1 cellular context compared by ENCODE assay signal in the genomic region with DNA sequence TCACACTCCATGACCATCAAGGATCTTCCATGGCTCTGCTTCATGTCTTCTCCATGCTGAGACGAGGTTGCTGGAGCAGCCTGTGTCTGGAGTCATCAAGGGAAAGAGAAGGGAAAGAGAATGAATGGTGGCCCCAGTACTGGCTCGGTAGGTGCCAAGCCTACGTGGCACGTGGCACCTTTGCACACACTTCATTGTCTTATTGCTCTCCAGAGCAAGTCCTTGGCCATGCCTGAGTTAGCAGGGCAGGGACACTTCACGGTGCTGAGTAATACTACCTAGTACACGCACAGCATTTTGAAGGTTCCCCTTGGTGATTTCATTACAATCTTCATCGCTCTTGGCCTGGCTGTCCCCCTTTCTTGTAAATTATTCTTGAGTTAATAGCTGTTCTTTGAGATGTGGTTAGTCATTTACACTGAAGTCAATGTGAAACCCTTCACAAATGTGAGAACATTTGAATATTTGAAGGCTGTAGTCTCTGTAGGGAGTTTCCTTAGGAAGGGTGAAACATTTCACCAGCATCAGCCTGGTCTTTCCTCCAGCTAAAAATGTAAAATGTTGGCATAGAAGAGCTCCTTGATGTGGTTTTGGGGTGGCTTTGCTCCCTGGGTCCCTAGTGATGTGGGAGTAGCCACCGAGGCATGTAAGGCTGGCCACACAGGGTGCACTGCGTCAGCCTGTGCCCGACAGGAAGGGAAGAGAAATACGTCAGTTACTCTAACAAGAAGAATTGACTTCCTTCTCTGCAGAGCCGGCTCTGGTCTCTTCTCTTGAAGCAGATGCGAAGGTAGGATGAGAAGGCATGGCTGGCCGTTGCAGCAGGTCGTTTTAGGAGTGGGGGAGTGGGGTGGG.
TF ChIP-seq lines count a peak whose summit lies in the region.

A gene with protein sequence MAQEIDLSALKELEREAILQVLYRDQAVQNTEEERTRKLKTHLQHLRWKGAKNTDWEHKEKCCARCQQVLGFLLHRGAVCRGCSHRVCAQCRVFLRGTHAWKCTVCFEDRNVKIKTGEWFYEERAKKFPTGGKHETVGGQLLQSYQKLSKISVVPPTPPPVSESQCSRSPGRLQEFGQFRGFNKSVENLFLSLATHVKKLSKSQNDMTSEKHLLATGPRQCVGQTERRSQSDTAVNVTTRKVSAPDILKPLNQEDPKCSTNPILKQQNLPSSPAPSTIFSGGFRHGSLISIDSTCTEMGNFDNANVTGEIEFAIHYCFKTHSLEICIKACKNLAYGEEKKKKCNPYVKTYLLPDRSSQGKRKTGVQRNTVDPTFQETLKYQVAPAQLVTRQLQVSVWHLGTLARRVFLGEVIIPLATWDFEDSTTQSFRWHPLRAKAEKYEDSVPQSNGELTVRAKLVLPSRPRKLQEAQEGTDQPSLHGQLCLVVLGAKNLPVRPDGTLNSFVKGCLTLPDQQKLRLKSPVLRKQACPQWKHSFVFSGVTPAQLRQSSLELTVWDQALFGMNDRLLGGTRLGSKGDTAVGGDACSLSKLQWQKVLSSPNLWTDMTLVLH (plus strand): TSS at position 766 of the 855 bp plus-strand sequence. CDS start 13,215 bp downstream, outside the sequence.

TF ChIP-seq in GM12878, 131 proteins besides CTCF, POLR2A, EP300 and RAD21 (continues in another document):
- TF ChIP-seq, protein P1, sequence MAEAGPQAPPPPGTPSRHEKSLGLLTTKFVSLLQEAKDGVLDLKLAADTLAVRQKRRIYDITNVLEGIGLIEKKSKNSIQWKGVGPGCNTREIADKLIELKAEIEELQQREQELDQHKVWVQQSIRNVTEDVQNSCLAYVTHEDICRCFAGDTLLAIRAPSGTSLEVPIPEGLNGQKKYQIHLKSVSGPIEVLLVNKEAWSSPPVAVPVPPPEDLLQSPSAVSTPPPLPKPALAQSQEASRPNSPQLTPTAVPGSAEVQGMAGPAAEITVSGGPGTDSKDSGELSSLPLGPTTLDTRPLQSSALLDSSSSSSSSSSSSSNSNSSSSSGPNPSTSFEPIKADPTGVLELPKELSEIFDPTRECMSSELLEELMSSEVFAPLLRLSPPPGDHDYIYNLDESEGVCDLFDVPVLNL (IDR thresholded peaks at IDR 0.05; ENCODE audit: low read depth, low read length), result no peak
- peak; percentile 90; the same call in 1 of the 2 replicates for TF ChIP-seq ATF2 (IDR thresholded peaks at IDR 0.05; ENCODE audit: low read length)
- TF ChIP-seq MTA3 (IDR thresholded peaks at IDR 0.05; ENCODE audit: borderline replicate concordance, low read length), result peak; percentile 82
- no peak for TF ChIP-seq HCFC1 (IDR thresholded peaks at IDR 0.05; ENCODE audit: low read length)
- TF ChIP-seq SPI1 (IDR thresholded peaks at IDR 0.05; ENCODE audit: borderline replicate concordance, insufficient read depth, low read depth, low read length), result peak; percentile 60; the same call in 1 of the 2 replicates
- TF ChIP-seq TCF7 (IDR thresholded peaks at IDR 0.05; ENCODE audit: borderline replicate concordance), result peak; percentile 100
- peak; percentile 70 for TF ChIP-seq PML (IDR thresholded peaks at IDR 0.05; ENCODE audit: low read length)
- no peak; the same call in 1 of the 2 replicates for TF ChIP-seq ASH2L (IDR thresholded peaks at IDR 0.05; ENCODE audit: borderline replicate concordance, low read depth)
- TF ChIP-seq RELB (IDR thresholded peaks at IDR 0.05; ENCODE audit: low read depth), result peak; percentile 96
- peak; percentile 38 for TF ChIP-seq GATAD2B (conservative IDR thresholded peaks at IDR 0.05; ENCODE audit: low read depth)
- peak in 1 of 2 experiments; percentile 88; a peak in 2 of 4 replicates for TF ChIP-seq ETV6 (conservative IDR thresholded peaks at IDR 0.05 in 1 of 2, IDR thresholded peaks at IDR 0.05 in 1 of 2; ENCODE audit: borderline replicate concordance in 1 of 2, low read depth in 1 of 2)
- peak; percentile 88 for TF ChIP-seq ZNF687 (IDR thresholded peaks at IDR 0.05)
- no peak for TF ChIP-seq IRF3 (IDR thresholded peaks at IDR 0.05)
- TF ChIP-seq BRCA1 (IDR thresholded peaks at IDR 0.05; ENCODE audit: low read depth, low read length), result no peak
- TF ChIP-seq CHD2 (IDR thresholded peaks at IDR 0.05; ENCODE audit: borderline replicate concordance, low read depth, low read length), result 0 out of 2 replicates have a peak, but pooled peaks have one; percentile 58
- TF ChIP-seq IKZF1 (conservative IDR thresholded peaks at IDR 0.05), result peak; percentile 99
- peak; percentile 71; the same call in 1 of the 2 replicates for TF ChIP-seq STAT3 (IDR thresholded peaks at IDR 0.05; ENCODE audit: low read depth, low read length)
- TF ChIP-seq ZNF274 (IDR thresholded peaks at IDR 0.05; ENCODE audit: insufficient read depth, insufficient read length), result no peak
- TF ChIP-seq MXI1 (IDR thresholded peaks at IDR 0.05; ENCODE audit: low read depth, low read length), result peak; percentile 52; the same call in 1 of the 2 replicates
- TF ChIP-seq PAX5 (IDR thresholded peaks at IDR 0.05; ENCODE audit: borderline replicate concordance, low read depth, low read length), result peak; percentile 94
- TF ChIP-seq SMC3 (IDR thresholded peaks at IDR 0.05; ENCODE audit: borderline replicate concordance, low read length), result no peak
- TF ChIP-seq SRF (IDR thresholded peaks at IDR 0.05; ENCODE audit: low read depth in 2 of 2, low read length in 2 of 2), result no peak
- TF ChIP-seq DPF2 (IDR thresholded peaks at IDR 0.05), result peak; percentile 76
- TF ChIP-seq SREBF1 (IDR thresholded peaks at IDR 0.05; ENCODE audit: low read length), result peak; percentile 23; the same call in 1 of the 2 replicates
- no peak for TF ChIP-seq KAT2A (conservative IDR thresholded peaks at IDR 0.05; ENCODE audit: control insufficient read depth, low read depth, low read length)
- no peak for TF ChIP-seq REST (IDR thresholded peaks at IDR 0.05; ENCODE audit: low read depth, low read length)
- TF ChIP-seq FOS (IDR thresholded peaks at IDR 0.05; ENCODE audit: borderline replicate concordance, extremely low read depth, insufficient read length), result no peak
- peak; percentile 92 for TF ChIP-seq SMARCA5 (IDR thresholded peaks at IDR 0.05)
- peak; percentile 62 for TF ChIP-seq POLR2AphosphoS5 (IDR thresholded peaks at IDR 0.05; ENCODE audit: low read length)
- no peak for TF ChIP-seq USF1 (IDR thresholded peaks at IDR 0.05; ENCODE audit: borderline replicate concordance, extremely low read length, insufficient read depth, low read depth, low read length)
